1 cellular context compared by ENCODE assay signal in genomic region chr10:31972519-31973041, GRCh38.
TF ChIP-seq lines count a peak whose summit lies in the region.

No MANE protein-coding gene starts in this region.

TF ChIP-seq in K562, 482 proteins besides CTCF, POLR2A, EP300 and RAD21 (continued from another document):
- peak; percentile 85 for TF ChIP-seq HMBOX1 (IDR thresholded peaks at IDR 0.05)
- peak; percentile 90 for TF ChIP-seq RNF2 (IDR thresholded peaks at IDR 0.05)
- peak; percentile 75 for TF ChIP-seq C11orf30 (IDR thresholded peaks at IDR 0.05; ENCODE audit: low read depth)
- TF ChIP-seq CC2D1A (IDR thresholded peaks at IDR 0.05), result peak; percentile 98
- TF ChIP-seq RCOR1 (IDR thresholded peaks at IDR 0.05; ENCODE audit: borderline replicate concordance in 1 of 2, low read depth in 2 of 2, low read length in 2 of 2), result peak; percentile 92 to 98
- no peak for TF ChIP-seq FOXO4 (CRISPR knock-in tag; IDR thresholded peaks at IDR 0.05)
- peak; percentile 97 for TF ChIP-seq STAT5A (IDR thresholded peaks at IDR 0.05; ENCODE audit: borderline replicate concordance, low read length)
- TF ChIP-seq HNRNPLL (IDR thresholded peaks at IDR 0.05; ENCODE audit: low read depth, low read length, poor library complexity, severe bottlenecking), result peak; percentile 80
- TF ChIP-seq HCFC1 (IDR thresholded peaks at IDR 0.05; ENCODE audit: low read depth, low read length), result 0 out of 2 replicates have a peak, but pooled peaks have one; percentile 21
- TF ChIP-seq CHAMP1 (IDR thresholded peaks at IDR 0.05), result peak; percentile 95
- TF ChIP-seq SMAD1 (IDR thresholded peaks at IDR 0.05; ENCODE audit: low read depth, low read length, partially characterized antibody), result peak; percentile 78
- peak; percentile 65; the same call in 1 of the 2 replicates for TF ChIP-seq ZNF311 (CRISPR knock-in tag; IDR thresholded peaks at IDR 0.05)
- no peak; the same call in 1 of the 2 replicates for TF ChIP-seq ATF6 (CRISPR knock-in tag; IDR thresholded peaks at IDR 0.05)
- no peak; the same call in 1 of the 2 replicates for TF ChIP-seq NR2C2 (CRISPR knock-in tag; IDR thresholded peaks at IDR 0.05)
- peak; percentile 41; the same call in 1 of the 2 replicates for TF ChIP-seq NR2C2 (tag; IDR thresholded peaks at IDR 0.05)
- no peak for TF ChIP-seq CHD2 (IDR thresholded peaks at IDR 0.05; ENCODE audit: low read depth, low read length)
- no peak for TF ChIP-seq ZBTB8A (IDR thresholded peaks at IDR 0.05; ENCODE audit: partially characterized antibody)
